Comparison of ENCODE assay signal across 1 cellular context in genomic region chr18:3623769-3624545, GRCh38.
A peak's percentile ranks its signal among the peaks of the same experiment; 100 is the strongest.
TF ChIP-seq lines count a peak whose summit lies in the region.

No MANE protein-coding gene starts in this region.

TF ChIP-seq in K562, 482 proteins besides CTCF, POLR2A, EP300 and RAD21 (continued from another document and continues in another):
- TF ChIP-seq MGA (IDR thresholded peaks at IDR 0.05) (no peak), FUS (optimal IDR thresholded peaks at IDR 0.05; ENCODE audit: low read depth, low read length) (no peak), ZNF644 (tag; IDR thresholded peaks at IDR 0.05; ENCODE audit: low read depth) (peak; percentile 89), SMAD3 (CRISPR knock-in tag; conservative IDR thresholded peaks at IDR 0.05) (peak; percentile 78), OTX1 (CRISPR knock-in tag; IDR thresholded peaks at IDR 0.05) (peak; percentile 95), ZBTB17 (CRISPR knock-in tag; IDR thresholded peaks at IDR 0.05) (peak; percentile 91), NFE2L1 (tag; IDR thresholded peaks at IDR 0.05; ENCODE audit: borderline replicate concordance, low read depth) (peak; percentile 8; the same call in 1 of the 2 replicates), MAFF (IDR thresholded peaks at IDR 0.05; ENCODE audit: low read length) (peak; percentile 75), E4F1 (CRISPR knock-in tag; IDR thresholded peaks at IDR 0.05; ENCODE audit: borderline replicate concordance) (peak; percentile 57; the same call in 1 of the 2 replicates), POLR2H (tag; IDR thresholded peaks at IDR 0.05; ENCODE audit: low read depth) (no peak), ARID1B (IDR thresholded peaks at IDR 0.05) (no peak), MNT (conservative IDR thresholded peaks at IDR 0.05) (no peak), ZNF165 (CRISPR knock-in tag; IDR thresholded peaks at IDR 0.05; ENCODE audit: borderline replicate concordance) (peak; percentile 94), ZNF280A (IDR thresholded peaks at IDR 0.05; ENCODE audit: low read depth, partially characterized antibody) (no peak), XRCC5 (IDR thresholded peaks at IDR 0.05; ENCODE audit: low read depth, low read length) (peak; percentile 38; the same call in 1 of the 2 replicates), ERF (CRISPR knock-in tag; IDR thresholded peaks at IDR 0.05) (peak; percentile 97), ZNF668 (CRISPR knock-in tag; IDR thresholded peaks at IDR 0.05) (peak; percentile 35; the same call in 1 of the 2 replicates), STAT6 (CRISPR knock-in tag; IDR thresholded peaks at IDR 0.05) (no peak; the same call in 1 of the 2 replicates), ZSCAN32 (CRISPR knock-in tag; IDR thresholded peaks at IDR 0.05) (peak; percentile 60; the same call in 1 of the 2 replicates), KDM5B (IDR thresholded peaks at IDR 0.05; ENCODE audit: insufficient replicate concordance, low read depth, low read length) (peak; percentile 76), SLC30A9 (CRISPR knock-in tag; IDR thresholded peaks at IDR 0.05) (no peak), DNMT1 (IDR thresholded peaks at IDR 0.05) (no peak), ZNF224 (CRISPR knock-in tag; IDR thresholded peaks at IDR 0.05) (no peak), ARID3B (CRISPR knock-in tag; IDR thresholded peaks at IDR 0.05; ENCODE audit: borderline replicate concordance) (peak; percentile 96), YBX1 (IDR thresholded peaks at IDR 0.05) (no peak), SMAD2 (IDR thresholded peaks at IDR 0.05; ENCODE audit: low read depth, low read length) (no peak), HCFC1 (IDR thresholded peaks at IDR 0.05; ENCODE audit: low read depth, low read length) (peak; percentile 54), E2F4 (CRISPR knock-in tag; IDR thresholded peaks at IDR 0.05; ENCODE audit: low read depth) (peak; percentile 59; the same call in 1 of the 2 replicates), KAT2B (IDR thresholded peaks at IDR 0.05; ENCODE audit: low read depth, low read length) (no peak), KLF6 (CRISPR knock-in tag; IDR thresholded peaks at IDR 0.05; ENCODE audit: borderline replicate concordance) (peak; percentile 86), ZNF696 (CRISPR knock-in tag; conservative IDR thresholded peaks at IDR 0.05) (no peak)
